ENCODE assay signal across 1 cellular context in genomic region chr12:80193900-80194299, GRCh38.
TF ChIP-seq lines count a peak whose summit lies in the region.

No MANE protein-coding gene starts in this region.

TF ChIP-seq in SK-N-SH, 30 proteins besides CTCF, POLR2A, EP300 and RAD21 (continued from another document):
- TF ChIP-seq USF1 (IDR thresholded peaks at IDR 0.05; ENCODE audit: borderline replicate concordance, low read depth) = no peak
- TF ChIP-seq ELF1 (IDR thresholded peaks at IDR 0.05) = no peak
- TF ChIP-seq NFIC (IDR thresholded peaks at IDR 0.05; ENCODE audit: borderline replicate concordance) = no peak
- no peak for TF ChIP-seq FOXJ3 (CRISPR knock-in tag; IDR thresholded peaks at IDR 0.05)
- TF ChIP-seq, protein P1, sequence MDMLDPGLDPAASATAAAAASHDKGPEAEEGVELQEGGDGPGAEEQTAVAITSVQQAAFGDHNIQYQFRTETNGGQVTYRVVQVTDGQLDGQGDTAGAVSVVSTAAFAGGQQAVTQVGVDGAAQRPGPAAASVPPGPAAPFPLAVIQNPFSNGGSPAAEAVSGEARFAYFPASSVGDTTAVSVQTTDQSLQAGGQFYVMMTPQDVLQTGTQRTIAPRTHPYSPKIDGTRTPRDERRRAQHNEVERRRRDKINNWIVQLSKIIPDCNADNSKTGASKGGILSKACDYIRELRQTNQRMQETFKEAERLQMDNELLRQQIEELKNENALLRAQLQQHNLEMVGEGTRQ (IDR thresholded peaks at IDR 0.05; ENCODE audit: borderline replicate concordance, low read depth, low read length) = no peak
- no peak for TF ChIP-seq IRF3 (IDR thresholded peaks at IDR 0.05; ENCODE audit: low read depth, low read length)
- no peak for TF ChIP-seq REST (IDR thresholded peaks at IDR 0.05; ENCODE audit: low read depth, low read length)
- TF ChIP-seq GATA2 (CRISPR knock-in tag; IDR thresholded peaks at IDR 0.05) = no peak
- TF ChIP-seq RCOR1 (IDR thresholded peaks at IDR 0.05; ENCODE audit: low read length) = no peak
- no peak for TF ChIP-seq RXRA (IDR thresholded peaks at IDR 0.05; ENCODE audit: borderline replicate concordance, low read depth)
- no peak for TF ChIP-seq MEF2A (IDR thresholded peaks at IDR 0.05; ENCODE audit: borderline replicate concordance, low read depth)
TF ChIP-seq in SK-N-SH: peak in this region for 0.
